In genomic region chr5:19802686-19803085, GRCh38 we compare ENCODE assay signal across 27 cellular contexts.
"Had no signal": no experiment of that assay in that cellular context is flagged by ENCODE, and none has a peak within 500 bp of the region (broad histone marks: within the 10 kb centered on the region; RNA-seq: fewer than 3 reads in every experiment).

No MANE protein-coding gene starts in this region.

- H3K36me3 Mint-ChIP-seq: activated naive CD4-positive, alpha-beta T cell treated with anti-CD3 and anti-CD28 coated beads, Interleukin-2, amount 50 U/mL, for 24 hours; activated naive CD8-positive, alpha-beta T cell treated with anti-CD3 and anti-CD28 coated beads, Interleukin-2, amount 10 ng/mL, durations not matched to agents 7 days and 5 days; WTC11 had no signal

- H3K4me3 Mint-ChIP-seq: activated CD4-positive, alpha-beta T cell treated with anti-CD3 and anti-CD28 coated beads for 36 hours; activated CD4-positive, alpha-beta T cell treated with anti-CD3 and anti-CD28 coated beads, Interleukin-2, amount 10 ng/mL, durations not matched to agents 7 days and 5 days; activated CD8-positive, alpha-beta T cell treated with anti-CD3 and anti-CD28 coated beads, Interleukin-2, amount 10 ng/mL, durations not matched to agents 7 days and 5 days; activated naive CD4-positive, alpha-beta T cell treated with anti-CD3 and anti-CD28 coated beads, Interleukin-2, amount 50 U/mL, for 24 hours; activated naive CD8-positive, alpha-beta T cell treated with anti-CD3 and anti-CD28 coated beads, Interleukin-2, amount 10 ng/mL, durations not matched to agents 7 days and 5 days; activated T-cell treated with anti-CD3 and anti-CD28 coated beads, Interleukin-2, amount 50 U/mL, for 24 hours; WTC11 had no signal

- H3K4me1 Mint-ChIP-seq: activated CD4-positive, alpha-beta T cell treated with anti-CD3 and anti-CD28 coated beads for 36 hours; activated CD4-positive, alpha-beta T cell treated with anti-CD3 and anti-CD28 coated beads, Interleukin-2, amount 10 ng/mL, durations not matched to agents 7 days and 5 days; activated naive CD4-positive, alpha-beta T cell treated with anti-CD3 and anti-CD28 coated beads, Interleukin-2, amount 50 U/mL, for 24 hours; activated naive CD8-positive, alpha-beta T cell treated with anti-CD3 and anti-CD28 coated beads, Interleukin-2, amount 10 ng/mL, durations not matched to agents 7 days and 5 days had no signal

- H3K9me3 Mint-ChIP-seq: activated naive CD4-positive, alpha-beta T cell treated with anti-CD3 and anti-CD28 coated beads, Interleukin-2, amount 50 U/mL, for 24 hours; WTC11 had no signal

- DNase-seq: activated CD4-positive, alpha-beta T cell treated with anti-CD3 and anti-CD28 coated beads for 36 hours; activated CD4-positive, alpha-beta T cell treated with anti-CD3 and anti-CD28 coated beads, Interleukin-2, amount 10 ng/mL, durations not matched to agents 7 days and 5 days; activated CD4-positive, alpha-beta T cell treated with anti-CD3 and anti-CD28 coated beads, Interleukin-2, amount 50 U/mL, for 48 hours; activated CD8-positive, alpha-beta T cell treated with anti-CD3 and anti-CD28 coated beads, Interleukin-2, amount 10 ng/mL, durations not matched to agents 7 days and 5 days; activated gamma-delta T cell; activated naive CD4-positive, alpha-beta T cell treated with Interleukin-2 at 50 U/mL for 16 hours; activated naive CD8-positive, alpha-beta T cell treated with anti-CD3 and anti-CD28 coated beads, Interleukin-2, amount 10 ng/mL, durations not matched to agents 7 days and 5 days; activated T-cell treated with anti-CD3 and anti-CD28 coated beads, Interleukin-2, amount 50 U/mL, for 24 hours; adrenal gland; body of pancreas; Kasumi-1; MG63; NCI-H1048; NCI-H1105 treated with DMSO at 0.1 percent for 48 hours; NCI-H1436; NCI-H1694; NCI-H1930; NCI-H2081 treated with DMSO at 0.1 percent for 48 hours; NCI-H345; NCI-H510A; NCI-H526; PC-9; SHP77; SJCRH30 had no signal

- H3K27ac Mint-ChIP-seq: activated CD4-positive, alpha-beta T cell treated with anti-CD3 and anti-CD28 coated beads for 36 hours; activated CD4-positive, alpha-beta T cell treated with anti-CD3 and anti-CD28 coated beads, Interleukin-2, amount 10 ng/mL, durations not matched to agents 7 days and 5 days; activated CD8-positive, alpha-beta T cell treated with anti-CD3 and anti-CD28 coated beads, Interleukin-2, amount 10 ng/mL, durations not matched to agents 7 days and 5 days; activated naive CD4-positive, alpha-beta T cell treated with anti-CD3 and anti-CD28 coated beads, Interleukin-2, amount 50 U/mL, for 24 hours; activated naive CD8-positive, alpha-beta T cell treated with anti-CD3 and anti-CD28 coated beads, Interleukin-2, amount 10 ng/mL, durations not matched to agents 7 days and 5 days; activated T-cell treated with anti-CD3 and anti-CD28 coated beads, Interleukin-2, amount 50 U/mL, for 24 hours; activated T-helper 2 cell treated with anti-CD3 and anti-CD28 coated beads, Interferon-gamma antibody, Interleukin-2, Interleukin-4, amounts not matched to agents 10 μg/mL and 5 μg/mL and 100 μg/mL, durations not matched to agents 14 hours and 24 hours and 36 hours; WTC11 had no signal

- H3K27me3 Mint-ChIP-seq: activated CD4-positive, alpha-beta T cell treated with anti-CD3 and anti-CD28 coated beads for 36 hours; activated CD4-positive, alpha-beta T cell treated with anti-CD3 and anti-CD28 coated beads, Interleukin-2, amount 10 ng/mL, durations not matched to agents 7 days and 5 days; activated naive CD4-positive, alpha-beta T cell treated with anti-CD3 and anti-CD28 coated beads, Interleukin-2, amount 50 U/mL, for 24 hours; activated naive CD8-positive, alpha-beta T cell treated with anti-CD3 and anti-CD28 coated beads, Interleukin-2, amount 10 ng/mL, durations not matched to agents 7 days and 5 days; activated T-cell treated with anti-CD3 and anti-CD28 coated beads, Interleukin-2, amount 50 U/mL, for 24 hours had no signal
